Comparison of ENCODE assay signal across 18 cellular contexts in genomic region chr7:19118896-19119301, GRCh38. TPM values are rescaled to one million over a fixed set of nuclear protein-coding genes. Genes with fewer than 3 reads are reported as not detected.
A peak's percentile ranks its signal among the peaks of the same experiment; 100 is the strongest.
DNase-seq lines count a peak whose midpoint lies in the region; ATAC-seq and TF ChIP-seq lines count a peak whose summit lies in the region.
"Had no signal": no experiment of that assay in that cellular context is flagged by ENCODE, and none has a peak within 500 bp of the region (broad histone marks: within the 10 kb centered on the region; RNA-seq: fewer than 3 reads in every experiment).

No MANE protein-coding gene starts in this region.

- no peak overlapping the region for H4K8ac ChIP-seq in mesendoderm (ENCODE audit: low read depth, low read length)

- TSS peak; percentile 42 for BruUV-seq in A673 (replicated peaks; lab: Mats Ljungman, UMichigan)

- H3K79me2 ChIP-seq in mesendoderm (ENCODE audit: control insufficient read depth, insufficient read depth, low read length) (no peaks in the 10 kb centered on the region), MM.1S (ENCODE audit: low read length) (no peaks in the 10 kb centered on the region)

- peaks cover 91% of the 10 kb centered on the region for H3K27me3 Mint-ChIP-seq in brain

- H3K4me3 Mint-ChIP-seq in brain = peak overlapping the region; percentile 62 to 87 (median 81)
- H3K4me3 Mint-ChIP-seq: T-helper 1 cell treated with Interleukin-12 subunit alpha and Interleukin-12 subunit beta and Interleukin-4 antibody, amounts not matched to agents 30 μg/mL and 1 μg/mL, for 36 hours had no signal

- no peaks in the 10 kb centered on the region for H3K9me3 Mint-ChIP-seq in brain
- H3K9me3 Mint-ChIP-seq: T-helper 1 cell treated with Interleukin-12 subunit alpha and Interleukin-12 subunit beta and Interleukin-4 antibody, amounts not matched to agents 30 μg/mL and 1 μg/mL, for 36 hours had no signal

- no peak for DNase-seq in A673 (ENCODE audit: low spot score)
- peak; percentile 70 for DNase-seq in H7
- DNase-seq in mesendoderm = peak; percentile 72
- no peak for DNase-seq in MM.1S
- DNase-seq in GDM1 (lab: John Stamatoyannopoulos, UW) = no peak
- DNase-seq: activated gamma-delta T cell; BE2C; caudate nucleus; mammary epithelial cell; NCI-H2171; stimulated activated CD4-positive, alpha-beta T cell treated with anti-CD3 and anti-CD28 coated beads, Interleukin-4, amount 100 ng/mL, for 24 hours; stimulated activated naive CD4-positive, alpha-beta T cell had no signal

- no peaks in the 10 kb centered on the region for H3K79me1 ChIP-seq in mesendoderm (ENCODE audit: low read length)

- H3K27ac Mint-ChIP-seq in brain = peak overlapping the region in 1 of 5 experiments; percentile 79
- H3K27ac Mint-ChIP-seq: T-helper 1 cell treated with Interleukin-12 subunit alpha and Interleukin-12 subunit beta and Interleukin-4 antibody, amounts not matched to agents 30 μg/mL and 1 μg/mL, for 36 hours had no signal

- no peaks in the 10 kb centered on the region for H3K9me3 ChIP-seq in A673 (ENCODE audit: low read depth, low read length, poor library complexity, severe bottlenecking)
- H3K9me3 ChIP-seq in MM.1S (replicated peaks; ENCODE audit: insufficient read depth, low read length) = no peaks in the 10 kb centered on the region
- H3K9me3 ChIP-seq: BE2C, heart right ventricle, pancreas had no signal

- H3F3A ChIP-seq in MM.1S (ENCODE audit: insufficient read depth, low read length) = no peaks in the 10 kb centered on the region

- H4K5ac ChIP-seq in mesendoderm (ENCODE audit: low read length) = no peak overlapping the region

- no peak overlapping the region for H2BK5ac ChIP-seq in mesendoderm (ENCODE audit: low read length)

- H3K27ac ChIP-seq in A673 (ENCODE audit: low read depth, low read length, poor library complexity, severe bottlenecking) (no peak overlapping the region), mesendoderm (ENCODE audit: low read depth, low read length) (no peak overlapping the region), MM.1S (ENCODE audit: low read length) (no peak overlapping the region)
- H3K27ac ChIP-seq: pancreas had no signal

- H3K36me3 Mint-ChIP-seq in brain = no peaks in the 10 kb centered on the region

- no CpG with 5 or more reads among the region's 19 CpGs for WGBS in mesendoderm (ENCODE audit: extremely low coverage, insufficient coverage, low lambda C conversion rate)

- H3K4me1 Mint-ChIP-seq in brain = peaks cover 23% of the 10 kb centered on the region

- POLR2A ChIA-PET in A673 (lab: Charles Lee; ENCODE audit: low non-redundant PET) = no interaction called here

- no peaks in the 10 kb centered on the region for H3K27me3 ChIP-seq in A673 (replicated peaks; ENCODE audit: insufficient read depth, low read depth, low read length, poor library complexity)
- peaks cover 79% of the 10 kb centered on the region for H3K27me3 ChIP-seq in H7 (ENCODE audit: control insufficient read depth, insufficient read depth, low read length)
- H3K27me3 ChIP-seq in mesendoderm (ENCODE audit: insufficient read depth, low read length, poor library complexity) = peaks cover 26% of the 10 kb centered on the region
- H3K27me3 ChIP-seq in MM.1S (replicated peaks; ENCODE audit: insufficient read depth, low read length) = peaks cover 6% of the 10 kb centered on the region; the same call in 1 of the 2 replicates
- H3K27me3 ChIP-seq: BE2C had no signal

- no peak overlapping the region for H3K4ac ChIP-seq in mesendoderm (ENCODE audit: low read depth, low read length)

- no peak overlapping the region for H2BK15ac ChIP-seq in mesendoderm (replicated peaks; ENCODE audit: low read depth)

- peaks cover 18% of the 10 kb centered on the region for H3K4me1 ChIP-seq in A673 (ENCODE audit: insufficient read depth, low read length, poor library complexity, severe bottlenecking)
- H3K4me1 ChIP-seq in mesendoderm (ENCODE audit: control insufficient read depth, low read depth, low read length) = peaks cover 4% of the 10 kb centered on the region
- 0 out of 2 replicates have a peak, but pooled peaks cover 4% of the 10 kb centered on the region for H3K4me1 ChIP-seq in MM.1S (ENCODE audit: low read length)
- H3K4me1 ChIP-seq: BE2C had no signal

- peak overlapping the region; percentile 39 for H3K4me2 ChIP-seq in mesendoderm (ENCODE audit: low read length)
- no peak overlapping the region for H3K4me2 ChIP-seq in MM.1S (ENCODE audit: low read depth, low read length)

- H4K20me1 ChIP-seq in MM.1S (ENCODE audit: insufficient read depth, low read length) = no peaks in the 10 kb centered on the region

- H2AK5ac ChIP-seq in mesendoderm (ENCODE audit: low read length) = no peak overlapping the region

- H3K56ac ChIP-seq in mesendoderm (ENCODE audit: low read length) = peak overlapping the region; percentile 57

- TF ChIP-seq CTCF in A673 (conservative IDR thresholded peaks at IDR 0.05; ENCODE audit: low read depth, low read length) (no peak), brain (conservative IDR thresholded peaks at IDR 0.05) (no peak), MM.1S (IDR thresholded peaks at IDR 0.05; ENCODE audit: low read length) (no peak)

- intact Hi-C loops in A673 (cut with micrococcal nuclease; ENCODE audit: unreplicated experiment) = loop anchor here (5.0 kb wide), 2 partner anchors 452 to 767 kb away; no protein-coding TSS in a partner anchor

- H3K18ac ChIP-seq in mesendoderm (ENCODE audit: low read length) = no peak overlapping the region

- no peaks in the 10 kb centered on the region for H3K36me3 ChIP-seq in A673 (ENCODE audit: insufficient read depth, low read length, poor library complexity, severe bottlenecking)
- H3K36me3 ChIP-seq in H7 (replicated peaks; ENCODE audit: control insufficient read depth, insufficient read depth, low read length) = no peaks in the 10 kb centered on the region
- H3K36me3 ChIP-seq in mesendoderm (ENCODE audit: control insufficient read depth, insufficient read depth, low read length) = no peaks in the 10 kb centered on the region
- no peaks in the 10 kb centered on the region for H3K36me3 ChIP-seq in MM.1S (replicated peaks; ENCODE audit: insufficient read depth, low read length)
- H3K36me3 ChIP-seq: heart right ventricle, pancreas had no signal

- CTCF ChIA-PET in A673 (lab: Charles Lee) = no interaction called here

- no peaks in the 10 kb centered on the region for H3K9me2 ChIP-seq in MM.1S (replicated peaks; ENCODE audit: insufficient read depth, low read length)

- H3K4me3 ChIP-seq in A673 (ENCODE audit: low read depth, low read length, poor library complexity, severe bottlenecking) = no peak overlapping the region
- peak overlapping the region; percentile 3; the same call in 1 of the 2 replicates for H3K4me3 ChIP-seq in H7 (ENCODE audit: insufficient read depth, low read depth, low read length)
- no peak overlapping the region for H3K4me3 ChIP-seq in mesendoderm (ENCODE audit: low read length)
- no peak overlapping the region for H3K4me3 ChIP-seq in MM.1S (ENCODE audit: low read length)
- H3K4me3 ChIP-seq: pancreas had no signal

- H3K23ac ChIP-seq in mesendoderm (ENCODE audit: low read length) = no peak overlapping the region

- no peak overlapping the region for H2BK120ac ChIP-seq in mesendoderm (ENCODE audit: low read depth, low read length)

- H3K9ac ChIP-seq in mesendoderm (ENCODE audit: low read length) (peak overlapping the region; percentile 18), MM.1S (ENCODE audit: low read length) (no peak overlapping the region)

- no peak overlapping the region for H2AFZ ChIP-seq in MM.1S (ENCODE audit: low read length)

- ATAC-seq in HG02981 (IDR thresholded peaks at IDR 0.05; ENCODE audit: unreplicated experiment) (no peak), GM21526 (IDR thresholded peaks at IDR 0.05; ENCODE audit: low FRiP score, unreplicated experiment) (no peak)

RNA-seq across cellular contexts. Expression of gene TWIST1, which starts 1.5 kb away (rescaled TPM):
- 37.6 and 41.6 TPM in 2 replicates for total RNA-seq in A673 (2021)
- total RNA-seq in H7 (2014; rRNA removed; shearing (Covaris generic)) = 0.18 and 2.3 TPM in 2 replicates
- polyA plus RNA-seq in brain (ENCODE audit: insufficient read depth, low read depth, low replicate concordance) = 0.19 TPM
- 0.69 TPM for polyA plus RNA-seq in mesendoderm (2013, experiment 1 of 2)
- 0.62 TPM for polyA plus RNA-seq in mesendoderm (2013, experiment 2 of 2)

RNA-seq across cellular contexts. Expression of gene FERD3L, which starts 26.3 kb away (rescaled TPM):
- not detected in 2 replicates for total RNA-seq in A673 (2021)
- total RNA-seq in H7 (2014; rRNA removed; shearing (Covaris generic)) = not detected in 2 replicates
- not detected for polyA plus RNA-seq in brain (ENCODE audit: insufficient read depth, low read depth, low replicate concordance)
- polyA plus RNA-seq in mesendoderm (2013, experiment 1 of 2) = not detected
- not detected for polyA plus RNA-seq in mesendoderm (2013, experiment 2 of 2)
- total RNA-seq: heart right ventricle, mammary epithelial cell, pancreas had no signal
- polyA plus RNA-seq: mammary epithelial cell, pancreas had no signal

Comparison
In these comparisons a context has a peak if more than half of its experiments do, and no peak if none do; other contexts are left out.
1. DNase-seq: peak in H7 (single experiment) and mesendoderm (single experiment); none in A673 (single experiment), MM.1S (single experiment) and GDM1 (single experiment).
2. RNA of gene TWIST1, which starts 1.5 kb away (total RNA-seq): 37.6 to 41.6 TPM in A673; 0.18 to 2.3 TPM in H7; every median in the first group is over 10 times any median in the second.